In the genomic region with DNA sequence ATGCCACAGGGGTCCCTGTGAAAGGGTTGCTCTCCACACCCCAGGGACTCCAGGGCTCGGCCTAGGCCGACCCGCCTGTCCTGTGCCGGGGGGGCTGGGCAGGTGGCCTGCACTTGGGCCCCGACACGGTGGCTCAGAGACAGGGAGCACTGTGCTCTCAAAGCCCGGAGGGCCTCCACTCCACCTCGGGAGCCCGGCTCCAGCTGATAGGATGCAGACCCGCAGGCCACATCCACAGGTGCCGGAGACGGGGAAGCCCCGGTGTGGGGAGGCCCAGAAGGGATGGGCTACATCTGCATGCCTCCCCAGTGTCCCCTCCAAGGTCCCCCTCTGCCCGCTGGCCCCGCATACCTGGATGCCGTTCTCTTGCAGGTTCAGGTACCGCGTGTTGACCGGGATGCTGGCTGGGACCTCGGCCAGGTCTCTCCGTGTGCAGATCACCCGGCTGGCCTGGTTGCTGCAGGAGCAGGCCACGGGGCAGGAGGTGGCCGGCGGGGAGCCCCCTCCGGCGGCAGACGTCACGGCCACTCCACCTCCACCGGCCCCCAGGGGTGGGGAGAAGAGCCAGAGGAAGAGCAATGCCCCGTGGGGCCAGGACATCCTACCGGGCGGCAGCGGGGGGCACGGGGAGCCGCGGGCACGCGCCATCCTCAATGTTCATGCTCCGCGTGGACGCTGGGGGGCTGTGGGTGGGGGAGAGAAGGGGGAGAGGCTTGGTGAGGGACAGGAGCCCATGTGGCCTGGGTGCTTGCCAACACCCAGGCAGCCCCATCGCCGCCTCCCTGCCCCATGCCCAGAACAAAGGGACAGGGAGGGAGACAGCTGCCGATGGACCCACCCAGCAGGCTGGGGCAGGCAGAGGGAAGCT, we compare ENCODE assay signal across 1 cellular context.
TF ChIP-seq lines count a peak whose summit lies in the region.

No MANE protein-coding gene starts in this region.

TF ChIP-seq in K562, 482 proteins besides CTCF, POLR2A, EP300 and RAD21:
- no peak for TF ChIP-seq ZNF778 (CRISPR knock-in tag; IDR thresholded peaks at IDR 0.05)
- TF ChIP-seq, protein P1, sequence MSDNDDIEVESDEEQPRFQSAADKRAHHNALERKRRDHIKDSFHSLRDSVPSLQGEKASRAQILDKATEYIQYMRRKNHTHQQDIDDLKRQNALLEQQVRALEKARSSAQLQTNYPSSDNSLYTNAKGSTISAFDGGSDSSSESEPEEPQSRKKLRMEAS (CRISPR knock-in tag; IDR thresholded peaks at IDR 0.05), result 0 out of 2 replicates have a peak, but pooled peaks have one; percentile 7
- no peak for TF ChIP-seq RBFOX2 (IDR thresholded peaks at IDR 0.05; ENCODE audit: low read depth, low read length)
